24 cellular contexts compared by ENCODE assay signal in genomic region chr11:121769191-121769590, GRCh38.
"Had no signal": no experiment of that assay in that cellular context is flagged by ENCODE, and none has a peak within 500 bp of the region (broad histone marks: within the 10 kb centered on the region; RNA-seq: fewer than 3 reads in every experiment).

No MANE protein-coding gene starts in this region.

- H3K27me3 ChIP-seq: colonic mucosa, esophagus squamous epithelium, gastrocnemius medialis, heart right ventricle, left lung had no signal

- H3K36me3 Mint-ChIP-seq: mesothelial cell of epicardium had no signal

- H3K4me1 ChIP-seq: colonic mucosa, esophagus squamous epithelium, gastrocnemius medialis, lower lobe of right lung had no signal

- DNase-seq: colonic mucosa; cortex of kidney; effector CD8-positive, alpha-beta T cell; effector memory CD8-positive, alpha-beta T cell; endodermal cell; erythroblast; esophagus squamous epithelium; foreskin fibroblast; foreskin melanocyte; gastrocnemius medialis; glutamatergic neuron; head of caudate nucleus; heart right ventricle; hippocampal formation; left cardiac atrium; left lung; left ventricle myocardium superior; lower lobe of right lung; mesenchymal stem cell; mucosa of descending colon had no signal

- H3K9me3 ChIP-seq: colonic mucosa, esophagus squamous epithelium, gastrocnemius medialis, heart right ventricle, left lung, lower lobe of right lung, mucosa of descending colon had no signal

- H3K27me3 Mint-ChIP-seq: dendritic cell treated with granulocyte-macrophage colony-stimulating factor and Interleukin-4, amounts not matched to agents 40 ng/mL and 50 ng/mL, for 4 days had no signal

- H3K27ac ChIP-seq: colonic mucosa, epithelial cell of prostate, esophagus squamous epithelium, gastrocnemius medialis, heart right ventricle, left lung, lower lobe of right lung had no signal

- H3K36me3 ChIP-seq: colonic mucosa, esophagus squamous epithelium, gastrocnemius medialis, heart right ventricle, left lung, lower lobe of right lung had no signal

- H3K9me3 Mint-ChIP-seq: dendritic cell treated with granulocyte-macrophage colony-stimulating factor and Interleukin-4, amounts not matched to agents 40 ng/mL and 50 ng/mL, for 4 days; effector memory CD8-positive, alpha-beta T cell; endodermal cell had no signal

- H3K27ac Mint-ChIP-seq: dendritic cell treated with granulocyte-macrophage colony-stimulating factor and Interleukin-4, amounts not matched to agents 40 ng/mL and 50 ng/mL, for 4 days; effector memory CD8-positive, alpha-beta T cell; endodermal cell; mesothelial cell of epicardium had no signal

- H3K4me3 Mint-ChIP-seq: dendritic cell treated with granulocyte-macrophage colony-stimulating factor and Interleukin-4, amounts not matched to agents 40 ng/mL and 50 ng/mL, for 4 days; effector memory CD8-positive, alpha-beta T cell; endodermal cell; mesothelial cell of epicardium had no signal

- ATAC-seq: effector memory CD8-positive, alpha-beta T cell; esophagus mucosa; gastrocnemius medialis; heart right ventricle; left cardiac atrium; left lung; left ventricle myocardium superior; lower lobe of right lung; mucosa of descending colon had no signal

- H3K4me3 ChIP-seq: colonic mucosa, esophagus squamous epithelium, gastrocnemius medialis, heart right ventricle, left lung, lower lobe of right lung, mucosa of descending colon had no signal
